9 cellular contexts compared by ENCODE assay signal in the genomic region with DNA sequence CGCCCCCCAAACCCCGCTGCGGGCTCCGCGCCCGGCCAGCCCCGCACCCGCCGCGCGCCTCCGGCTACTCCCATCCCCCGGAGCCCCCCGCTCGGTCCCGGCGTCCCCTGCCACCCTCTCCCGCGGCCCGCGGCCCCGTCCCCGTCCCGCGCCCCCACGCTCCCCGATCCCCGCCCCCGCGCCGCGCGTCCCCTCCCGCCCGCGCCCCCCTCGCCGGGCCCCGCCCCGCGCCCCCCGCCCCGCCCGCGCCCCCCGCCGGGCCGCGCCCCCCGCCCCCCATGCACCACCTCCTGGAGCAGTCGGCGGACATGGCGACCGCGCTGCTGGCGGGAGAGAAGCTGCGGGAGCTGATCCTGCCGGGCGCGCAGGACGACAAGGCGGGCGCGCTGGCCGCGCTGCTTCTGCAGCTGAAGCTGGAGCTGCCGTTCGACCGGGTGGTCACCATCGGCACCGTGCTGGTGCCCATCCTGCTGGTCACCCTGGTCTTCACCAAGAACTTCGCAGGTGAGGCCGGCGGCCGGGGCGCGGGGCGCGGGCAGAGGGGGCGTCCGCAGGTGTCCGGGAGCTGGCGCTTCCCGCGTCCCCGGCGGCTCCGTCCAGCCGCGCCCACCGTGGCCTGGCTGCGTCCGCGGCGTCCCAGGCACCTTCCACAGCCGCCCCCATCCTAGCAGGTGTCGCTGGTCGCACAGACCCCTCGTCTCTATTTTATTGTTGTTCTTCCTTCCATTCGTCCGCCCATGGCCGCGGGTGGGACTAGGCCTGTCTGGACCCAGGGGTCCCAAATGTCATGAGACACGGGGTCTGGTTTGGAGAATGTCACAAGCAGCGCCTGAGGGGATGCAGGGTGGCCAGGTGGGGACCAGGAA.
A peak's percentile ranks its signal among the peaks of the same experiment; 100 is the strongest.
DNase-seq lines count a peak whose midpoint lies in the region; ATAC-seq and TF ChIP-seq lines count a peak whose summit lies in the region.
"Had no signal": no experiment of that assay in that cellular context is flagged by ENCODE, and none has a peak within 500 bp of the region (broad histone marks: within the 10 kb centered on the region; RNA-seq: fewer than 3 reads in every experiment).

A gene with protein sequence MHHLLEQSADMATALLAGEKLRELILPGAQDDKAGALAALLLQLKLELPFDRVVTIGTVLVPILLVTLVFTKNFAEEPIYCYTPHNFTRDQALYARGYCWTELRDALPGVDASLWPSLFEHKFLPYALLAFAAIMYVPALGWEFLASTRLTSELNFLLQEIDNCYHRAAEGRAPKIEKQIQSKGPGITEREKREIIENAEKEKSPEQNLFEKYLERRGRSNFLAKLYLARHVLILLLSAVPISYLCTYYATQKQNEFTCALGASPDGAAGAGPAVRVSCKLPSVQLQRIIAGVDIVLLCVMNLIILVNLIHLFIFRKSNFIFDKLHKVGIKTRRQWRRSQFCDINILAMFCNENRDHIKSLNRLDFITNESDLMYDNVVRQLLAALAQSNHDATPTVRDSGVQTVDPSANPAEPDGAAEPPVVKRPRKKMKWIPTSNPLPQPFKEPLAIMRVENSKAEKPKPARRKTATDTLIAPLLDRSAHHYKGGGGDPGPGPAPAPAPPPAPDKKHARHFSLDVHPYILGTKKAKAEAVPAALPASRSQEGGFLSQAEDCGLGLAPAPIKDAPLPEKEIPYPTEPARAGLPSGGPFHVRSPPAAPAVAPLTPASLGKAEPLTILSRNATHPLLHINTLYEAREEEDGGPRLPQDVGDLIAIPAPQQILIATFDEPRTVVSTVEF (plus strand): TSS at position 279 of the 866 bp plus-strand sequence. CDS start 0 bp downstream, at position 279.

- H3K9me3 ChIP-seq in iPS-15b (ENCODE audit: control insufficient read depth, insufficient read depth, low read length), result no peaks in the 10 kb centered on the region

- peak; percentile 5 for ATAC-seq in stimulated activated naive CD8-positive, alpha-beta T cell treated with anti-CD3 and anti-CD28 coated beads, Interleukin-15, Interleukin-2, amounts not matched to agents 100 U/mL and 50 U/mL, for 24 hours
- ATAC-seq in GM18517 (IDR thresholded peaks at IDR 0.05; ENCODE audit: unreplicated experiment), result no peak
- ATAC-seq in HG02981 (IDR thresholded peaks at IDR 0.05; ENCODE audit: unreplicated experiment), result no peak

- peak; percentile 23 for DNase-seq in NCI-H1436 (lab: John Stamatoyannopoulos, UW)
- DNase-seq in NCI-H1436 treated with DMSO at 0.1 percent for 48 hours (lab: John Stamatoyannopoulos, UW), result no peak
- DNase-seq in stimulated activated naive CD8-positive, alpha-beta T cell treated with anti-CD3 and anti-CD28 coated beads, Interleukin-15, Interleukin-2, amounts not matched to agents 100 U/mL and 50 U/mL, for 24 hours, result peak; percentile 16
- no peak for DNase-seq in glomerular visceral epithelial cell (ENCODE audit: extremely low spot score)
- DNase-seq: KG1 had no signal

- H3K4me1 ChIP-seq in iPS-15b (ENCODE audit: control insufficient read depth, insufficient read depth, low read length), result no peaks in the 10 kb centered on the region

- no peak within 1 kb of the TSS for H3K9ac ChIP-seq in iPS-15b (ENCODE audit: low read depth, low read length)

- peaks cover 2% of the 10 kb centered on the region for H3K36me3 ChIP-seq in iPS-15b (ENCODE audit: control insufficient read depth, insufficient read depth, low read length)

- no peak for TF ChIP-seq CTCF in WI38 (IDR thresholded peaks at IDR 0.05; ENCODE audit: low read depth, low read length)

- peaks cover 11% of the 10 kb centered on the region for H3K27me3 ChIP-seq in iPS-15b (ENCODE audit: control insufficient read depth, insufficient read depth, low read length)

- peak within 1 kb of the TSS; percentile 41 for H3K4me3 ChIP-seq in WI38 (ENCODE audit: low read depth, low read length)
- H3K4me3 ChIP-seq in iPS-15b (ENCODE audit: low read depth, low read length), result peak within 1 kb of the TSS; percentile 69

Comparison
In these comparisons a context has a peak if more than half of its experiments do, and no peak if none do; other contexts are left out.
1. DNase-seq: peak in NCI-H1436 (single experiment) and stimulated activated naive CD8-positive, alpha-beta T cell treated with anti-CD3 and anti-CD28 coated beads, Interleukin-15, Interleukin-2, amounts not matched to agents 100 U/mL and 50 U/mL, for 24 hours (single experiment); none in NCI-H1436 treated with DMSO at 0.1 percent for 48 hours (single experiment) and glomerular visceral epithelial cell (single experiment).